ENCODE assay signal across 1 cellular context in the genomic region with DNA sequence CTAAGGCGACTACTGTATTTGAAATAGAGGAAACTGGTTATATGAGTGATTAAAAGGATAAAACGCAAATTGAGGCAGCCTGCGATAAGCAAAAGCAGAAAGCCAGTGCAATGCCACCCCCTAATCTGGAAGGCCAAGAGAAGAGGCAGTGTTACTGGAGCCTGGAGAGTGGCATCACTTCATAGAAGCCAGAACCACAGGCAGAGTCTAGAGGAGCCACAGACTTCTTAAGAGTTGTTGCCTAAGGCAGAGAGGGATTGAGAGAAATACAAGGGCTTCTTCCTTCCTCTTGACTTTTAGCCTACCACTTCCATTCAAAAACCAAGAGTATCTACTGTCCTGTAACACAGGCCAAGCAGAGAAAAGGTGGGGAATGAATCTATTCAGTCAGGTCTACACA.
TF ChIP-seq lines count a peak whose summit lies in the region.

No MANE protein-coding gene starts in this region.

TF ChIP-seq in HCT116, 20 proteins besides CTCF, POLR2A, EP300 and RAD21 (continued from another document):
- TF ChIP-seq, protein P1, sequence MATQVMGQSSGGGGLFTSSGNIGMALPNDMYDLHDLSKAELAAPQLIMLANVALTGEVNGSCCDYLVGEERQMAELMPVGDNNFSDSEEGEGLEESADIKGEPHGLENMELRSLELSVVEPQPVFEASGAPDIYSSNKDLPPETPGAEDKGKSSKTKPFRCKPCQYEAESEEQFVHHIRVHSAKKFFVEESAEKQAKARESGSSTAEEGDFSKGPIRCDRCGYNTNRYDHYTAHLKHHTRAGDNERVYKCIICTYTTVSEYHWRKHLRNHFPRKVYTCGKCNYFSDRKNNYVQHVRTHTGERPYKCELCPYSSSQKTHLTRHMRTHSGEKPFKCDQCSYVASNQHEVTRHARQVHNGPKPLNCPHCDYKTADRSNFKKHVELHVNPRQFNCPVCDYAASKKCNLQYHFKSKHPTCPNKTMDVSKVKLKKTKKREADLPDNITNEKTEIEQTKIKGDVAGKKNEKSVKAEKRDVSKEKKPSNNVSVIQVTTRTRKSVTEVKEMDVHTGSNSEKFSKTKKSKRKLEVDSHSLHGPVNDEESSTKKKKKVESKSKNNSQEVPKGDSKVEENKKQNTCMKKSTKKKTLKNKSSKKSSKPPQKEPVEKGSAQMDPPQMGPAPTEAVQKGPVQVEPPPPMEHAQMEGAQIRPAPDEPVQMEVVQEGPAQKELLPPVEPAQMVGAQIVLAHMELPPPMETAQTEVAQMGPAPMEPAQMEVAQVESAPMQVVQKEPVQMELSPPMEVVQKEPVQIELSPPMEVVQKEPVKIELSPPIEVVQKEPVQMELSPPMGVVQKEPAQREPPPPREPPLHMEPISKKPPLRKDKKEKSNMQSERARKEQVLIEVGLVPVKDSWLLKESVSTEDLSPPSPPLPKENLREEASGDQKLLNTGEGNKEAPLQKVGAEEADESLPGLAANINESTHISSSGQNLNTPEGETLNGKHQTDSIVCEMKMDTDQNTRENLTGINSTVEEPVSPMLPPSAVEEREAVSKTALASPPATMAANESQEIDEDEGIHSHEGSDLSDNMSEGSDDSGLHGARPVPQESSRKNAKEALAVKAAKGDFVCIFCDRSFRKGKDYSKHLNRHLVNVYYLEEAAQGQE (IDR thresholded peaks at IDR 0.05; ENCODE audit: low read depth), result no peak
- TF ChIP-seq JUND (IDR thresholded peaks at IDR 0.05), result no peak
- no peak for TF ChIP-seq FOSL1 (IDR thresholded peaks at IDR 0.05; ENCODE audit: low read depth)
- TF ChIP-seq POLR2AphosphoS5 (IDR thresholded peaks at IDR 0.05; ENCODE audit: low read depth, low read length), result no peak
- TF ChIP-seq, protein P2, sequence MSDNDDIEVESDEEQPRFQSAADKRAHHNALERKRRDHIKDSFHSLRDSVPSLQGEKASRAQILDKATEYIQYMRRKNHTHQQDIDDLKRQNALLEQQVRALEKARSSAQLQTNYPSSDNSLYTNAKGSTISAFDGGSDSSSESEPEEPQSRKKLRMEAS (IDR thresholded peaks at IDR 0.05), result no peak
- TF ChIP-seq SP1 (IDR thresholded peaks at IDR 0.05; ENCODE audit: low read depth), result no peak
- no peak for TF ChIP-seq ZFX (IDR thresholded peaks at IDR 0.05)
- no peak for TF ChIP-seq CBX3 (IDR thresholded peaks at IDR 0.05; ENCODE audit: low read depth)
- TF ChIP-seq TCF7L2 (IDR thresholded peaks at IDR 0.05; ENCODE audit: borderline replicate concordance, extremely low read depth, insufficient read depth, insufficient read length), result no peak
TF ChIP-seq in HCT116: peak in this region for 0.
